ENCODE assay signal across 8 cellular contexts in genomic region chr7:17041324-17041723, GRCh38.
DNase-seq lines count a peak whose midpoint lies in the region; ATAC-seq and TF ChIP-seq lines count a peak whose summit lies in the region.
"Had no signal": no experiment of that assay in that cellular context is flagged by ENCODE, and none has a peak within 500 bp of the region (broad histone marks: within the 10 kb centered on the region; RNA-seq: fewer than 3 reads in every experiment).

No MANE protein-coding gene starts in this region.

- no peaks in the 10 kb centered on the region for H3K27me3 Mint-ChIP-seq in stimulated activated memory B cell treated with anti-CD40 and anti-IgM and Interleukin-4, amounts not matched to agents 10 μg/mL and 1 μg/mL and 100 μg/mL, for 72 hours

- no peak overlapping the region for H3K4me3 Mint-ChIP-seq in stimulated activated memory B cell treated with anti-CD40 and anti-IgM and Interleukin-4, amounts not matched to agents 10 μg/mL and 1 μg/mL and 100 μg/mL, for 72 hours
- H3K4me3 Mint-ChIP-seq: central memory CD8-positive, alpha-beta T cell had no signal

- WGBS in GM23248 (ENCODE audit: low coverage in 1 of 2, low lambda C conversion rate in 2 of 2, missing lambda C conversion rate in 2 of 2), 2 experiments: 0% methylated on average over 2 of the region's 2 CpGs
- WGBS in adrenal gland, 4 donors: 0 to 7% (median 2%) methylated on average over 2 of the region's 2 CpGs

- H3K79me2 ChIP-seq in GM23248 (ENCODE audit: insufficient read depth) (no peaks in the 10 kb centered on the region), OCI-LY3 (ENCODE audit: low read length) (no peaks in the 10 kb centered on the region)

- peak overlapping the region; percentile 80 for H3K27ac ChIP-seq in GM23248
- H3K27ac ChIP-seq in OCI-LY3 (ENCODE audit: low read length): no peak overlapping the region
- H3K27ac ChIP-seq in adrenal gland: peak overlapping the region in 2 of 5 donors; percentile 55

- H4K20me1 ChIP-seq in GM23248 (ENCODE audit: insufficient read depth) (no peaks in the 10 kb centered on the region), OCI-LY3 (ENCODE audit: insufficient read depth, low read length) (no peaks in the 10 kb centered on the region)

- intact Hi-C loops in adrenal gland (cut with DNase I): no loop called here

- no peak for ATAC-seq in stimulated activated memory B cell treated with anti-CD40 and anti-IgM and Interleukin-4, amounts not matched to agents 10 μg/mL and 1 μg/mL and 100 μg/mL, for 72 hours
- no peak for ATAC-seq in GM19455 (IDR thresholded peaks at IDR 0.05; ENCODE audit: unreplicated experiment)

- peaks cover 16% of the 10 kb centered on the region for H3K4me1 Mint-ChIP-seq in stimulated activated memory B cell treated with anti-CD40 and anti-IgM and Interleukin-4, amounts not matched to agents 10 μg/mL and 1 μg/mL and 100 μg/mL, for 72 hours

- peak; percentile 87 for DNase-seq in GM23248
- peak; percentile 88 for DNase-seq in fibroblast of mammary gland (ENCODE audit: low read depth)
- peak; percentile 75 for DNase-seq in renal cortical epithelial cell (ENCODE audit: low read depth)
- no peak for DNase-seq in adrenal gland

- H3K27ac Mint-ChIP-seq in stimulated activated memory B cell treated with anti-CD40 and anti-IgM and Interleukin-4, amounts not matched to agents 10 μg/mL and 1 μg/mL and 100 μg/mL, for 72 hours: no peak overlapping the region

- no peaks in the 10 kb centered on the region for H3K36me3 Mint-ChIP-seq in stimulated activated memory B cell treated with anti-CD40 and anti-IgM and Interleukin-4, amounts not matched to agents 10 μg/mL and 1 μg/mL and 100 μg/mL, for 72 hours

- H3K4me3 ChIP-seq in GM23248: peak overlapping the region; percentile 40
- no peak overlapping the region for H3K4me3 ChIP-seq in OCI-LY3 (ENCODE audit: low read length)
- H3K4me3 ChIP-seq in fibroblast of mammary gland (ENCODE audit: control insufficient read depth, low read depth, low read length): no peak overlapping the region
- H3K4me3 ChIP-seq in adrenal gland: no peak overlapping the region

- H3K4me2 ChIP-seq in GM23248 (ENCODE audit: unreplicated experiment) (peak overlapping the region; percentile 68), OCI-LY3 (ENCODE audit: low read length) (peak overlapping the region; percentile 27)

- TF ChIP-seq CTCF in OCI-LY3 (IDR thresholded peaks at IDR 0.05; ENCODE audit: low read depth, low read length) (no peak), fibroblast of mammary gland (conservative IDR thresholded peaks at IDR 0.05; ENCODE audit: control insufficient read depth, insufficient read depth, low read depth, low read length) (no peak), adrenal gland (IDR thresholded peaks at IDR 0.05) (no peak)

- H3K36me3 ChIP-seq in GM23248 (ENCODE audit: low read depth): no peaks in the 10 kb centered on the region
- no peaks in the 10 kb centered on the region for H3K36me3 ChIP-seq in OCI-LY3 (replicated peaks; ENCODE audit: low read depth, low read length)
- no peaks in the 10 kb centered on the region for H3K36me3 ChIP-seq in adrenal gland (replicated peaks in 1 of 2)

- H3K27me3 ChIP-seq in GM23248 (replicated peaks; ENCODE audit: insufficient read depth): no peaks in the 10 kb centered on the region
- H3K27me3 ChIP-seq in OCI-LY3 (ENCODE audit: low read depth, low read length): no peaks in the 10 kb centered on the region
- H3K27me3 ChIP-seq in adrenal gland: no peaks in the 10 kb centered on the region

- peaks cover 18% of the 10 kb centered on the region; the same call in 1 of the 2 replicates for H3F3A ChIP-seq in GM23248 (ENCODE audit: insufficient read depth)

- TF ChIP-seq POLR2A in adrenal gland (IDR thresholded peaks at IDR 0.05): no peak

- peak overlapping the region; percentile 37 for H2AFZ ChIP-seq in GM23248
- peak overlapping the region; percentile 27; the same call in 1 of the 2 replicates for H2AFZ ChIP-seq in OCI-LY3 (ENCODE audit: low read depth, low read length)

- no peaks in the 10 kb centered on the region for H3K9me3 Mint-ChIP-seq in stimulated activated memory B cell treated with anti-CD40 and anti-IgM and Interleukin-4, amounts not matched to agents 10 μg/mL and 1 μg/mL and 100 μg/mL, for 72 hours
- H3K9me3 Mint-ChIP-seq: central memory CD8-positive, alpha-beta T cell had no signal

- peaks cover 4% of the 10 kb centered on the region; the same call in 1 of the 2 replicates for H3K9me2 ChIP-seq in GM23248 (ENCODE audit: insufficient read depth)

- H3K4me1 ChIP-seq in GM23248 (ENCODE audit: insufficient read depth) (peaks cover 34% of the 10 kb centered on the region), OCI-LY3 (ENCODE audit: low read length) (peaks cover 36% of the 10 kb centered on the region), adrenal gland (replicated peaks in 1 of 2) (peaks cover 10 to 26% of the 10 kb centered on the region in 2 donors)

- H3K9ac ChIP-seq in GM23248: peak overlapping the region; percentile 32
- H3K9ac ChIP-seq in OCI-LY3 (ENCODE audit: low read length): no peak overlapping the region

- in situ Hi-C loops in GM23248 (cut with MboI): no loop called here

- H3K9me3 ChIP-seq in GM23248 (ENCODE audit: low read depth) (no peaks in the 10 kb centered on the region), OCI-LY3 (ENCODE audit: insufficient read depth, low read length) (no peaks in the 10 kb centered on the region), adrenal gland (replicated peaks in 1 of 3) (no peaks in the 10 kb centered on the region)

Comparison
In these comparisons a context has a peak if more than half of its experiments do, and no peak if none do; other contexts are left out.
1. DNase-seq: peak in GM23248 (single experiment), fibroblast of mammary gland (single experiment) and renal cortical epithelial cell (single experiment); none in adrenal gland (0 of 7).